Comparison of ENCODE assay signal across 1 cellular context in genomic region chr3:49171119-49171774, GRCh38.
TF ChIP-seq lines count a peak whose summit lies in the region.

Gene KLHDC8B, plus strand, starts transcription at chr3:49171598. Its CDS starts 1,172 bp downstream, at chr3:49172770.

TF ChIP-seq in HepG2, 621 proteins besides CTCF, POLR2A, EP300 and RAD21 (continued from another document and continues in another):
- TF ChIP-seq HIC2 (CRISPR knock-in tag; IDR thresholded peaks at IDR 0.05; ENCODE audit: low read depth) (peak; percentile 45; the same call in 1 of the 2 replicates), ZNF709 (CRISPR knock-in tag; IDR thresholded peaks at IDR 0.05) (peak; percentile 80), ARHGAP35 (CRISPR knock-in tag; IDR thresholded peaks at IDR 0.05; ENCODE audit: borderline replicate concordance) (peak; percentile 51), ZNF556 (CRISPR knock-in tag; IDR thresholded peaks at IDR 0.05; ENCODE audit: borderline replicate concordance) (0 out of 2 replicates have a peak, but pooled peaks have one; percentile 14), FOXO4 (CRISPR knock-in tag; conservative IDR thresholded peaks at IDR 0.05) (0 out of 2 replicates have a peak, but pooled peaks have one; percentile 30), ZNF30 (CRISPR knock-in tag; IDR thresholded peaks at IDR 0.05) (0 out of 2 replicates have a peak, but pooled peaks have one; percentile 59), ZFP36L2 (CRISPR knock-in tag; IDR thresholded peaks at IDR 0.05) (no peak), ZNF543 (CRISPR knock-in tag; IDR thresholded peaks at IDR 0.05) (peak; percentile 58; the same call in 1 of the 2 replicates), TGIF2 (CRISPR knock-in tag; IDR thresholded peaks at IDR 0.05) (no peak), SATB2 (CRISPR knock-in tag; IDR thresholded peaks at IDR 0.05) (0 out of 2 replicates have a peak, but pooled peaks have one; percentile 21), ASH2L (IDR thresholded peaks at IDR 0.05; ENCODE audit: insufficient read length, low read depth, low read length) (peak; percentile 50), SCMH1 (CRISPR knock-in tag; IDR thresholded peaks at IDR 0.05; ENCODE audit: borderline replicate concordance) (no peak), CC2D1A (CRISPR knock-in tag; IDR thresholded peaks at IDR 0.05) (0 out of 2 replicates have a peak, but pooled peaks have one; percentile 4), PHF21A (CRISPR knock-in tag; IDR thresholded peaks at IDR 0.05) (peak; percentile 63; the same call in 1 of the 2 replicates), HNRNPL (IDR thresholded peaks at IDR 0.05; ENCODE audit: low read depth, low read length) (peak; percentile 64; the same call in 1 of the 2 replicates), FOXP1 (IDR thresholded peaks at IDR 0.05) (no peak), FOXP1 (CRISPR knock-in tag; IDR thresholded peaks at IDR 0.05) (peak; percentile 23; the same call in 1 of the 2 replicates), STAG1 (CRISPR knock-in tag; IDR thresholded peaks at IDR 0.05) (peak; percentile 71), PHF8 (CRISPR knock-in tag; IDR thresholded peaks at IDR 0.05) (peak; percentile 70; the same call in 1 of the 2 replicates), KAT7 (CRISPR knock-in tag; IDR thresholded peaks at IDR 0.05; ENCODE audit: borderline replicate concordance) (peak; percentile 81; the same call in 1 of the 2 replicates), HOXA9 (CRISPR knock-in tag; IDR thresholded peaks at IDR 0.05; ENCODE audit: borderline replicate concordance) (peak; percentile 72; the same call in 1 of the 2 replicates), TBX2 (CRISPR knock-in tag; IDR thresholded peaks at IDR 0.05; ENCODE audit: borderline replicate concordance) (peak; percentile 66), ZNF792 (CRISPR knock-in tag; IDR thresholded peaks at IDR 0.05) (no peak; the same call in 1 of the 2 replicates), MXD4 (CRISPR knock-in tag; IDR thresholded peaks at IDR 0.05) (peak; percentile 85; the same call in 1 of the 2 replicates), AKAP8 (CRISPR knock-in tag; IDR thresholded peaks at IDR 0.05) (peak; percentile 46; the same call in 1 of the 2 replicates), RARA (CRISPR knock-in tag; IDR thresholded peaks at IDR 0.05) (peak; percentile 11; the same call in 1 of the 2 replicates), ZNF567 (CRISPR knock-in tag; IDR thresholded peaks at IDR 0.05; ENCODE audit: borderline replicate concordance) (no peak), MEIS1 (CRISPR knock-in tag; IDR thresholded peaks at IDR 0.05; ENCODE audit: borderline replicate concordance) (peak; percentile 63; the same call in 1 of the 2 replicates), ZNF160 (CRISPR knock-in tag; IDR thresholded peaks at IDR 0.05) (peak; percentile 55; the same call in 1 of the 2 replicates), ARNT2 (CRISPR knock-in tag; IDR thresholded peaks at IDR 0.05; ENCODE audit: low read depth) (peak; percentile 90), PAX8 (CRISPR knock-in tag; IDR thresholded peaks at IDR 0.05; ENCODE audit: borderline replicate concordance) (0 out of 2 replicates have a peak, but pooled peaks have one; percentile 43), POLR2AphosphoS5 (IDR thresholded peaks at IDR 0.05; ENCODE audit: low read depth, low read length) (peak; percentile 46), ZNF891 (CRISPR knock-in tag; IDR thresholded peaks at IDR 0.05) (peak; percentile 88), GATAD1 (CRISPR knock-in tag; IDR thresholded peaks at IDR 0.05) (0 out of 2 replicates have a peak, but pooled peaks have one; percentile 34), ZNF33A (CRISPR knock-in tag; IDR thresholded peaks at IDR 0.05; ENCODE audit: borderline replicate concordance) (no peak), HIVEP1 (CRISPR knock-in tag; IDR thresholded peaks at IDR 0.05) (peak; percentile 98), BORCS8-MEF2B (CRISPR knock-in tag; IDR thresholded peaks at IDR 0.05) (peak; percentile 39; the same call in 1 of the 2 replicates), ZNF350 (CRISPR knock-in tag; IDR thresholded peaks at IDR 0.05; ENCODE audit: borderline replicate concordance, low read depth) (peak; percentile 92), NPAS2 (CRISPR knock-in tag; IDR thresholded peaks at IDR 0.05; ENCODE audit: borderline replicate concordance) (no peak), RBFOX2 (IDR thresholded peaks at IDR 0.05; ENCODE audit: low read depth, low read length) (peak; percentile 72), ZNF782 (CRISPR knock-in tag; IDR thresholded peaks at IDR 0.05; ENCODE audit: borderline replicate concordance) (peak; percentile 50; the same call in 1 of the 2 replicates), SRY (CRISPR knock-in tag; IDR thresholded peaks at IDR 0.05) (peak; percentile 87), KLF16 (CRISPR knock-in tag; IDR thresholded peaks at IDR 0.05) (peak; percentile 54 to 64; a peak in 1 of 4 replicates), ZSCAN25 (CRISPR knock-in tag; IDR thresholded peaks at IDR 0.05) (peak; percentile 80)
- TF ChIP-seq, protein P1, sequence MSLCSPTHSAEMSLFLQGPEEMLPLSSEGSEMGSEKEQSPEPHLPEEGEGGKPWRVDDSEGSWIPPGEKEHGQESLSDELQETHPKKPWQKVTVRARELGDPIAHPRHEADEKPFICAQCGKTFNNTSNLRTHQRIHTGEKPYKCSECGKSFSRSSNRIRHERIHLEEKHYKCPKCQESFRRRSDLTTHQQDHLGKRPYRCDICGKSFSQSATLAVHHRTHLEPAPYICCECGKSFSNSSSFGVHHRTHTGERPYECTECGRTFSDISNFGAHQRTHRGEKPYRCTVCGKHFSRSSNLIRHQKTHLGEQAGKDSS (CRISPR knock-in tag; IDR thresholded peaks at IDR 0.05; ENCODE audit: borderline replicate concordance, low read depth): peak; percentile 95
- TF ChIP-seq, protein P2, sequence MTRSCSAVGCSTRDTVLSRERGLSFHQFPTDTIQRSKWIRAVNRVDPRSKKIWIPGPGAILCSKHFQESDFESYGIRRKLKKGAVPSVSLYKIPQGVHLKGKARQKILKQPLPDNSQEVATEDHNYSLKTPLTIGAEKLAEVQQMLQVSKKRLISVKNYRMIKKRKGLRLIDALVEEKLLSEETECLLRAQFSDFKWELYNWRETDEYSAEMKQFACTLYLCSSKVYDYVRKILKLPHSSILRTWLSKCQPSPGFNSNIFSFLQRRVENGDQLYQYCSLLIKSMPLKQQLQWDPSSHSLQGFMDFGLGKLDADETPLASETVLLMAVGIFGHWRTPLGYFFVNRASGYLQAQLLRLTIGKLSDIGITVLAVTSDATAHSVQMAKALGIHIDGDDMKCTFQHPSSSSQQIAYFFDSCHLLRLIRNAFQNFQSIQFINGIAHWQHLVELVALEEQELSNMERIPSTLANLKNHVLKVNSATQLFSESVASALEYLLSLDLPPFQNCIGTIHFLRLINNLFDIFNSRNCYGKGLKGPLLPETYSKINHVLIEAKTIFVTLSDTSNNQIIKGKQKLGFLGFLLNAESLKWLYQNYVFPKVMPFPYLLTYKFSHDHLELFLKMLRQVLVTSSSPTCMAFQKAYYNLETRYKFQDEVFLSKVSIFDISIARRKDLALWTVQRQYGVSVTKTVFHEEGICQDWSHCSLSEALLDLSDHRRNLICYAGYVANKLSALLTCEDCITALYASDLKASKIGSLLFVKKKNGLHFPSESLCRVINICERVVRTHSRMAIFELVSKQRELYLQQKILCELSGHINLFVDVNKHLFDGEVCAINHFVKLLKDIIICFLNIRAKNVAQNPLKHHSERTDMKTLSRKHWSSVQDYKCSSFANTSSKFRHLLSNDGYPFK (CRISPR knock-in tag; IDR thresholded peaks at IDR 0.05; ENCODE audit: borderline replicate concordance): peak; percentile 75; the same call in 1 of the 2 replicates
- TF ChIP-seq, protein P3, sequence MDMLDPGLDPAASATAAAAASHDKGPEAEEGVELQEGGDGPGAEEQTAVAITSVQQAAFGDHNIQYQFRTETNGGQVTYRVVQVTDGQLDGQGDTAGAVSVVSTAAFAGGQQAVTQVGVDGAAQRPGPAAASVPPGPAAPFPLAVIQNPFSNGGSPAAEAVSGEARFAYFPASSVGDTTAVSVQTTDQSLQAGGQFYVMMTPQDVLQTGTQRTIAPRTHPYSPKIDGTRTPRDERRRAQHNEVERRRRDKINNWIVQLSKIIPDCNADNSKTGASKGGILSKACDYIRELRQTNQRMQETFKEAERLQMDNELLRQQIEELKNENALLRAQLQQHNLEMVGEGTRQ (IDR thresholded peaks at IDR 0.05; ENCODE audit: low read depth, low read length): no peak
- TF ChIP-seq, protein P3 (CRISPR knock-in tag; IDR thresholded peaks at IDR 0.05; ENCODE audit: borderline replicate concordance): peak; percentile 53; the same call in 1 of the 2 replicates
- TF ChIP-seq, protein P4, sequence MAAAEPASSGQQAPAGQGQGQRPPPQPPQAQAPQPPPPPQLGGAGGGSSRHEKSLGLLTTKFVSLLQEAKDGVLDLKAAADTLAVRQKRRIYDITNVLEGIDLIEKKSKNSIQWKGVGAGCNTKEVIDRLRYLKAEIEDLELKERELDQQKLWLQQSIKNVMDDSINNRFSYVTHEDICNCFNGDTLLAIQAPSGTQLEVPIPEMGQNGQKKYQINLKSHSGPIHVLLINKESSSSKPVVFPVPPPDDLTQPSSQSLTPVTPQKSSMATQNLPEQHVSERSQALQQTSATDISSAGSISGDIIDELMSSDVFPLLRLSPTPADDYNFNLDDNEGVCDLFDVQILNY (CRISPR knock-in tag; conservative IDR thresholded peaks at IDR 0.05): no peak
- TF ChIP-seq, protein P5, sequence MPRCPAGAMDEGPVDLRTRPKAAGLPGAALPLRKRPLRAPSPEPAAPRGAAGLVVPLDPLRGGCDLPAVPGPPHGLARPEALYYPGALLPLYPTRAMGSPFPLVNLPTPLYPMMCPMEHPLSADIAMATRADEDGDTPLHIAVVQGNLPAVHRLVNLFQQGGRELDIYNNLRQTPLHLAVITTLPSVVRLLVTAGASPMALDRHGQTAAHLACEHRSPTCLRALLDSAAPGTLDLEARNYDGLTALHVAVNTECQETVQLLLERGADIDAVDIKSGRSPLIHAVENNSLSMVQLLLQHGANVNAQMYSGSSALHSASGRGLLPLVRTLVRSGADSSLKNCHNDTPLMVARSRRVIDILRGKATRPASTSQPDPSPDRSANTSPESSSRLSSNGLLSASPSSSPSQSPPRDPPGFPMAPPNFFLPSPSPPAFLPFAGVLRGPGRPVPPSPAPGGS (CRISPR knock-in tag; IDR thresholded peaks at IDR 0.05): peak; percentile 46; the same call in 1 of the 2 replicates
- TF ChIP-seq, protein P6, sequence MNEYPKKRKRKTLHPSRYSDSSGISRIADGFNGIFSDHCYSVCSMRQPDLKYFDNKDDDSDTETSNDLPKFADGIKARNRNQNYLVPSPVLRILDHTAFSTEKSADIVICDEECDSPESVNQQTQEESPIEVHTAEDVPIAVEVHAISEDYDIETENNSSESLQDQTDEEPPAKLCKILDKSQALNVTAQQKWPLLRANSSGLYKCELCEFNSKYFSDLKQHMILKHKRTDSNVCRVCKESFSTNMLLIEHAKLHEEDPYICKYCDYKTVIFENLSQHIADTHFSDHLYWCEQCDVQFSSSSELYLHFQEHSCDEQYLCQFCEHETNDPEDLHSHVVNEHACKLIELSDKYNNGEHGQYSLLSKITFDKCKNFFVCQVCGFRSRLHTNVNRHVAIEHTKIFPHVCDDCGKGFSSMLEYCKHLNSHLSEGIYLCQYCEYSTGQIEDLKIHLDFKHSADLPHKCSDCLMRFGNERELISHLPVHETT (CRISPR knock-in tag; conservative IDR thresholded peaks at IDR 0.05): 0 out of 2 replicates have a peak, but pooled peaks have one; percentile 71
- TF ChIP-seq, protein P7, sequence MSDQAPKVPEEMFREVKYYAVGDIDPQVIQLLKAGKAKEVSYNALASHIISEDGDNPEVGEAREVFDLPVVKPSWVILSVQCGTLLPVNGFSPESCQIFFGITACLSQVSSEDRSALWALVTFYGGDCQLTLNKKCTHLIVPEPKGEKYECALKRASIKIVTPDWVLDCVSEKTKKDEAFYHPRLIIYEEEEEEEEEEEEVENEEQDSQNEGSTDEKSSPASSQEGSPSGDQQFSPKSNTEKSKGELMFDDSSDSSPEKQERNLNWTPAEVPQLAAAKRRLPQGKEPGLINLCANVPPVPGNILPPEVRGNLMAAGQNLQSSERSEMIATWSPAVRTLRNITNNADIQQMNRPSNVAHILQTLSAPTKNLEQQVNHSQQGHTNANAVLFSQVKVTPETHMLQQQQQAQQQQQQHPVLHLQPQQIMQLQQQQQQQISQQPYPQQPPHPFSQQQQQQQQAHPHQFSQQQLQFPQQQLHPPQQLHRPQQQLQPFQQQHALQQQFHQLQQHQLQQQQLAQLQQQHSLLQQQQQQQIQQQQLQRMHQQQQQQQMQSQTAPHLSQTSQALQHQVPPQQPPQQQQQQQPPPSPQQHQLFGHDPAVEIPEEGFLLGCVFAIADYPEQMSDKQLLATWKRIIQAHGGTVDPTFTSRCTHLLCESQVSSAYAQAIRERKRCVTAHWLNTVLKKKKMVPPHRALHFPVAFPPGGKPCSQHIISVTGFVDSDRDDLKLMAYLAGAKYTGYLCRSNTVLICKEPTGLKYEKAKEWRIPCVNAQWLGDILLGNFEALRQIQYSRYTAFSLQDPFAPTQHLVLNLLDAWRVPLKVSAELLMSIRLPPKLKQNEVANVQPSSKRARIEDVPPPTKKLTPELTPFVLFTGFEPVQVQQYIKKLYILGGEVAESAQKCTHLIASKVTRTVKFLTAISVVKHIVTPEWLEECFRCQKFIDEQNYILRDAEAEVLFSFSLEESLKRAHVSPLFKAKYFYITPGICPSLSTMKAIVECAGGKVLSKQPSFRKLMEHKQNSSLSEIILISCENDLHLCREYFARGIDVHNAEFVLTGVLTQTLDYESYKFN (CRISPR knock-in tag; conservative IDR thresholded peaks at IDR 0.05): peak; percentile 66
